In genomic region chr12:39476121-39476520, GRCh38 we compare ENCODE assay signal across 21 cellular contexts.
"Had no signal": no experiment of that assay in that cellular context is flagged by ENCODE, and none has a peak within 500 bp of the region (broad histone marks: within the 10 kb centered on the region; RNA-seq: fewer than 3 reads in every experiment).

No MANE protein-coding gene starts in this region.

- ATAC-seq: gastrocnemius medialis; left lobe of liver; naive thymus-derived CD4-positive, alpha-beta T cell; sciatic nerve; stimulated activated memory B cell treated with anti-CD40 and anti-IgM and Interleukin-4, amounts not matched to agents 10 μg/mL and 1 μg/mL and 100 μg/mL, for 72 hours had no signal

- H3K4me1 ChIP-seq: esophagus muscularis mucosa, gastrocnemius medialis, parathyroid adenoma, prostate gland, spleen, tibial artery, upper lobe of left lung, uterus had no signal

- DNase-seq: effector memory CD4-positive, alpha-beta T cell; gastrocnemius medialis; glutamatergic neuron; islet precursor cell; mammary epithelial cell; naive thymus-derived CD4-positive, alpha-beta T cell; nephron progenitor cell; spleen; stimulated activated CD4-positive, alpha-beta T cell treated with anti-CD3 and anti-CD28 coated beads, Interleukin-15, amount 100 ng/mL, for 24 hours; stimulated activated CD4-positive, alpha-beta T cell treated with anti-CD3 and anti-CD28 coated beads, Interleukin-1b, Interleukin-23, amount 100 ng/mL, for 48 hours; stimulated activated CD4-positive, alpha-beta T cell treated with anti-CD3 and anti-CD28 coated beads, Interleukin-4, amount 100 ng/mL, for 24 hours; tibial artery; upper lobe of left lung; uterus had no signal

- H3K4me3 ChIP-seq: esophagus muscularis mucosa, gastrocnemius medialis, prostate gland, spleen, tibial artery, upper lobe of left lung, uterus had no signal

- H3K36me3 ChIP-seq: esophagus muscularis mucosa, gastrocnemius medialis, prostate gland, spleen, tibial artery, upper lobe of left lung, uterus had no signal

- H3K79me2 ChIP-seq: parathyroid adenoma had no signal

- H2AFZ ChIP-seq: parathyroid adenoma had no signal

- H3K9ac ChIP-seq: parathyroid adenoma had no signal

- H3K27me3 ChIP-seq: esophagus muscularis mucosa, gastrocnemius medialis, spleen, tibial artery, upper lobe of left lung, uterus had no signal

- FAIRE-seq: endometrium had no signal

- H3K27ac ChIP-seq: esophagus muscularis mucosa, gastrocnemius medialis, parathyroid adenoma, prostate gland, spleen, tibial artery, upper lobe of left lung, uterus had no signal

- H3K9me3 ChIP-seq: esophagus muscularis mucosa, gastrocnemius medialis, prostate gland, uterus had no signal
